ENCODE assay signal across 13 cellular contexts in the genomic region with DNA sequence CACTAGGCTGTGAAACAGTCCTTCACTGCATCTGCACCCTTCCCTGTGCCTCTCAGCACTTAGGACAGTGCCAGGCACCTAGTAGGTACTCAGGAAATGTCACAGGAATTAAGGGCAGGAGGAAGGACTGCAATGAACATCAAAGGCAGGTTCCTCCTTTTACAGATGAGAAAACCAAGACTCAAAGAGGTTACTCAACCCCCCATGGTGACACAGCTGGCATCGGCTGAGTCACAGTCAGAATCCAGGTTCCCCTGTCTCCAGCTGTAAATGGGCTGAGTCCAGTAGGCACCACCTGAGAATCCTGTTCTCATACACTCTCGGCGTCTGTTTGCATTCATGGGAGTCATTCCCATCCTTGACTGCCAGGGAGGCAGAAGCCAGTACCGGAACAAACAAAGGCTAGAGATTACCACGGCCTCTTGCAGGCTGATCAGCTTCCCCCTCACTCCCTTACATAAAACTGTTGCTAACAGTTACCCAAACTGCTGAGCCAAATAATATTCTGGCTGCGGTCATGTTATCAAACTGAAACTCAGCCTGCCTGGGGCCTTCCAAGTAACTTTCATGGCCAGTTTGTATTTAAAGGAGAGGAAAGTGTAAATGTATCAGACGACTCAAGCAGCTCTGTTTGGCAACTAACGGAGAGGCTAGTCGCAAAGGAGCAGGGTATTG.
DNase-seq lines count a peak whose midpoint lies in the region; ATAC-seq and TF ChIP-seq lines count a peak whose summit lies in the region.
"Had no signal": no experiment of that assay in that cellular context is flagged by ENCODE, and none has a peak within 500 bp of the region (broad histone marks: within the 10 kb centered on the region; RNA-seq: fewer than 3 reads in every experiment).

No MANE protein-coding gene starts in this region.

- TF ChIP-seq CTCF in astrocyte of the spinal cord (IDR thresholded peaks at IDR 0.05; ENCODE audit: low read depth, low read length) (no peak), thoracic aorta (IDR thresholded peaks at IDR 0.05) (no peak)

- no peak overlapping the region for H3K4me3 Mint-ChIP-seq in activated T-cell treated with anti-CD3 and anti-CD28 coated beads, Interleukin-2, amount 50 U/mL, for 72 hours

- H3K4me1 Mint-ChIP-seq in activated T-cell treated with anti-CD3 and anti-CD28 coated beads, Interleukin-2, amount 50 U/mL, for 72 hours (ENCODE audit: low read depth), result no peaks in the 10 kb centered on the region

- peaks cover 9% of the 10 kb centered on the region for H3K27me3 Mint-ChIP-seq in activated T-cell treated with anti-CD3 and anti-CD28 coated beads, Interleukin-2, amount 50 U/mL, for 72 hours (ENCODE audit: low read depth)

- no peaks in the 10 kb centered on the region for H3K36me3 Mint-ChIP-seq in activated T-cell treated with anti-CD3 and anti-CD28 coated beads, Interleukin-2, amount 50 U/mL, for 72 hours (ENCODE audit: insufficient read depth in 2 of 2)

- ATAC-seq in thoracic aorta (ENCODE audit: insufficient number of reproducible peaks, low FRiP score, low read depth), result peak; percentile 31
- no peak for ATAC-seq in GM21619 (IDR thresholded peaks at IDR 0.05; ENCODE audit: unreplicated experiment)
- ATAC-seq in activated T-cell treated with anti-CD3 and anti-CD28 coated beads, Interleukin-2, amount 50 U/mL, for 72 hours (replicated peaks in 1 of 2), result no peak

- H3K27me3 ChIP-seq in thoracic aorta (replicated peaks; ENCODE audit: insufficient read depth), result no peaks in the 10 kb centered on the region

- H3K9me3 ChIP-seq in thoracic aorta, result no peaks in the 10 kb centered on the region

- H3K4me1 ChIP-seq in thoracic aorta (ENCODE audit: control insufficient read depth in 1 of 2, low read depth in 2 of 2), result peaks cover 3 to 20% of the 10 kb centered on the region in 2 donors

- H3K36me3 ChIP-seq in thoracic aorta, result peaks cover 2% of the 10 kb centered on the region

- in situ Hi-C loops in astrocyte of the spinal cord (cut with HindIII; ENCODE audit: low sequenced_read_pairs), result no loop called here

- no peaks in the 10 kb centered on the region for H3K9me3 Mint-ChIP-seq in activated T-cell treated with anti-CD3 and anti-CD28 coated beads, Interleukin-2, amount 50 U/mL, for 72 hours

- DNase-seq in DMS 273 (lab: John Stamatoyannopoulos, UW; ENCODE audit: unreplicated experiment) (peak; percentile 17), DMS 273 treated with DMSO at 0.1 percent for 48 hours (lab: John Stamatoyannopoulos, UW) (no peak), astrocyte of the spinal cord (ENCODE audit: low read depth, low spot score) (peak; percentile 50), iPS DF 19.7 (ENCODE audit: low read depth, low spot score) (peak; percentile 33), thoracic aorta (ENCODE audit: low spot score) (no peak), NCI-H2107 (lab: John Stamatoyannopoulos, UW) (no peak)
- no peak for DNase-seq in activated T-cell treated with anti-CD3 and anti-CD28 coated beads, Interleukin-2, amount 50 U/mL, for 72 hours
- DNase-seq: effector memory CD4-positive, alpha-beta T cell; GDM1; MM.1S; SW 1271 had no signal

- no peak overlapping the region for H3K27ac Mint-ChIP-seq in activated T-cell treated with anti-CD3 and anti-CD28 coated beads, Interleukin-2, amount 50 U/mL, for 72 hours

- no peak overlapping the region for H3K4me3 ChIP-seq in astrocyte of the spinal cord (ENCODE audit: low read depth, low read length)
- H3K4me3 ChIP-seq in thoracic aorta, result peak overlapping the region; percentile 31

- peak overlapping the region; percentile 42 to 45 for H3K27ac ChIP-seq in thoracic aorta
- H3K27ac ChIP-seq: 22Rv1 had no signal

Comparison
In these comparisons a context has a peak if more than half of its experiments do, and no peak if none do; other contexts are left out.
1. DNase-seq: peak in DMS 273 (single experiment), astrocyte of the spinal cord (single experiment) and iPS DF 19.7 (single experiment); none in DMS 273 treated with DMSO at 0.1 percent for 48 hours (single experiment), thoracic aorta (single experiment), activated T-cell treated with anti-CD3 and anti-CD28 coated beads, Interleukin-2, amount 50 U/mL, for 72 hours (0 of 2) and NCI-H2107 (single experiment).